ENCODE assay signal across 8 cellular contexts in the genomic region with DNA sequence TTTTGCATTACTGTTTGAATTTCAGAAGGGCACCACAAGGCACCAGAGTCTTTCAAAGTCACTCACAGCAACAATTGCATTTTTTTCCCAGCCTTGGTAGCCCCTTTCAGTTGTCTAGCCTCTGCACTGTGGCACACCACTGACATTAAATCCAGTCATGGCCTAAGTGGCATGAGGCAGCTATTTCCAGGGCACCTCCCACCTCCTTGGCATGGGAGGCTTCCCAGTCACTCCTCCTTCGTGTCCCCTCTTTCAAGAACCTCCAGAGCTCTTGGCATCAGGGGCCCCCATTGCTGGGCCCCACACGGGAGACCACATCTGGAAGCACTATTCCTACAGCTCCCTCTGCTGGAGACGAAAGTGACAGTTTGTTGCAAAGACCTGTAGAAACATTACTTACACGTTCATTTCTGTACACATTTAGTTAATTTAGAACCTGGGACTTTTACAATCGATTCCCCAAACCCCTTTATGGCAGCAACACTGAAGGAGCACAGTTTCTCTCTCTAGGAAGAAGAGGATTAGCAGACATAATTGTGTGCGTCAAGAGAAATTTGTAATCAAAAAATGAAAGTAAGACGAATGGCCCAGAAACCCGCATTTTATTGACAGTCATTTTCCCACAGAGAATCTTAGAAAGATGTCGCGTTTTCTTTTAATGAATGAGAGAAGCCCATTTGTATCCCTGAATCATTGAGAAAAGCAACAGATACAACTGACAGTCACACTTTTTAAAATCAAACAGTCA. TPM values are rescaled to one million over a fixed set of nuclear protein-coding genes. Genes with fewer than 3 reads are reported as not detected.
A peak's percentile ranks its signal among the peaks of the same experiment; 100 is the strongest.
DNase-seq lines count a peak whose midpoint lies in the region; ATAC-seq and TF ChIP-seq lines count a peak whose summit lies in the region.

No MANE protein-coding gene starts in this region.

- no peak overlapping the region for H3K4me2 ChIP-seq in DND-41 (ENCODE audit: insufficient read depth, low read length)

- H3K4me1 Mint-ChIP-seq in activated naive CD4-positive, alpha-beta T cell treated with anti-CD3 and anti-CD28 coated beads for 36 hours (ENCODE audit: low read depth), result peaks cover 56% of the 10 kb centered on the region

- DNase-seq in DND-41 (peak; percentile 50), HT-29 (ENCODE audit: low spot score) (peak; percentile 60), left lung (no peak)
- DNase-seq in activated naive CD4-positive, alpha-beta T cell treated with anti-CD3 and anti-CD28 coated beads for 36 hours, result peak; percentile 54

- H3K4me3 ChIP-seq in DND-41 (ENCODE audit: low read depth in 1 of 2, low read length in 2 of 2) (no peak overlapping the region), left lung (no peak overlapping the region)

- H3K27me3 ChIP-seq in DND-41 (ENCODE audit: insufficient read depth, low read length, poor library complexity) (no peaks in the 10 kb centered on the region), left lung (peaks cover 8 to 21% of the 10 kb centered on the region in 2 donors)

- H4K20me1 ChIP-seq in DND-41 (ENCODE audit: insufficient read depth, low read length), result peaks cover 70% of the 10 kb centered on the region; the same call in 1 of the 2 replicates

- no peak overlapping the region for H2AFZ ChIP-seq in DND-41 (ENCODE audit: low read depth, low read length)

- TF ChIP-seq CTCF in DND-41 (IDR thresholded peaks at IDR 0.05; ENCODE audit: borderline replicate concordance, extremely low read depth, low read length, poor library complexity, severe bottlenecking) (peak; percentile 67), left lung (IDR thresholded peaks at IDR 0.05) (peak in 1 of 2 donors; percentile 20)

- H3K79me2 ChIP-seq in DND-41 (ENCODE audit: insufficient read depth, low read length), result peaks cover 43% of the 10 kb centered on the region

- no peaks in the 10 kb centered on the region for H3K9me3 ChIP-seq in DND-41 (ENCODE audit: insufficient read depth, low read length, severe bottlenecking)
- H3K9me3 ChIP-seq in left lung, result no peaks in the 10 kb centered on the region

- H3K27ac Mint-ChIP-seq in activated naive CD4-positive, alpha-beta T cell treated with anti-CD3 and anti-CD28 coated beads for 36 hours, result no peak overlapping the region

- H3K36me3 ChIP-seq in DND-41 (ENCODE audit: insufficient read depth, low read length), result peaks cover 60% of the 10 kb centered on the region
- peaks cover 0 to 55% of the 10 kb centered on the region in 2 donors for H3K36me3 ChIP-seq in left lung

- ATAC-seq in DND-41 (ENCODE audit: insufficient read depth, low read depth), result peak; percentile 52
- ATAC-seq in left lung, result peak; percentile 18
- ATAC-seq in GM21528 (IDR thresholded peaks at IDR 0.05; ENCODE audit: low FRiP score, unreplicated experiment), result no peak
- ATAC-seq in GM18502 (IDR thresholded peaks at IDR 0.05; ENCODE audit: poor library complexity, unreplicated experiment), result no peak
- ATAC-seq in HG03354 (IDR thresholded peaks at IDR 0.05; ENCODE audit: poor library complexity, severe bottlenecking, unreplicated experiment), result no peak
- no peak for ATAC-seq in GM21737 (IDR thresholded peaks at IDR 0.05; ENCODE audit: unreplicated experiment)

- intact Hi-C loops in activated naive CD4-positive, alpha-beta T cell treated with anti-CD3 and anti-CD28 coated beads for 36 hours (cut with micrococcal nuclease), result loop anchor here (5.0 kb wide), 1 partner anchor 79 kb away; no protein-coding TSS in a partner anchor
- intact Hi-C loops in left lung (cut with DNase I), result no loop called here

- CTCF ChIA-PET in activated naive CD4-positive, alpha-beta T cell treated with anti-CD3 and anti-CD28 coated beads for 36 hours (lab: Charles Lee), result interaction anchor here (0.9 to 1.4 kb wide), 3 partner anchors 9 to 18 kb away, joined by 3 read pairs; no protein-coding TSS in a partner anchor

- peaks cover 33% of the 10 kb centered on the region for H3K36me3 Mint-ChIP-seq in activated naive CD4-positive, alpha-beta T cell treated with anti-CD3 and anti-CD28 coated beads for 36 hours (ENCODE audit: low read depth)

- H3K27me3 Mint-ChIP-seq in activated naive CD4-positive, alpha-beta T cell treated with anti-CD3 and anti-CD28 coated beads for 36 hours (ENCODE audit: low read depth), result peaks cover 15% of the 10 kb centered on the region

- H3K4me1 ChIP-seq in DND-41 (ENCODE audit: insufficient read depth, low read length) (no peaks in the 10 kb centered on the region), left lung (peaks cover 0 to 13% of the 10 kb centered on the region in 2 donors)

- no peak overlapping the region for H3K9ac ChIP-seq in DND-41 (ENCODE audit: low read depth, low read length)

- no peaks in the 10 kb centered on the region for H3K9me3 Mint-ChIP-seq in activated naive CD4-positive, alpha-beta T cell treated with anti-CD3 and anti-CD28 coated beads for 36 hours

- H3K4me3 Mint-ChIP-seq in activated naive CD4-positive, alpha-beta T cell treated with anti-CD3 and anti-CD28 coated beads for 36 hours, result no peak overlapping the region

- H3K27ac ChIP-seq in DND-41 (ENCODE audit: low read length) (no peak overlapping the region), left lung (no peak overlapping the region)

RNA-seq across cellular contexts. Expression of a gene that starts 5.7 kb away (rescaled TPM):
- 0.18 and 0.25 TPM in 2 replicates for total RNA-seq in HT-29 (2014; rRNA removed; shearing (Covaris generic))
- total RNA-seq in activated naive CD4-positive, alpha-beta T cell treated with anti-CD3 and anti-CD28 coated beads for 36 hours, result under 1 TPM; 0.27 to 0.45 TPM
- under 1 TPM; 0.03 to 0.13 TPM for total RNA-seq in left lung

RNA-seq across cellular contexts. Expression of a gene that starts 13.6 kb away (rescaled TPM):
- 119 and 132 TPM in 2 replicates for total RNA-seq in HT-29 (2014; rRNA removed; shearing (Covaris generic))
- total RNA-seq in activated naive CD4-positive, alpha-beta T cell treated with anti-CD3 and anti-CD28 coated beads for 36 hours, result 100 to 1,000 TPM; 507 to 553 TPM
- 100 to 1,000 TPM; 265 to 324 TPM for total RNA-seq in left lung

RNA-seq across cellular contexts. Expression of a gene that starts 20.1 kb away (rescaled TPM):
- total RNA-seq in HT-29 (2014; rRNA removed; shearing (Covaris generic)), result 21.4 and 22.7 TPM in 2 replicates
- total RNA-seq in activated naive CD4-positive, alpha-beta T cell treated with anti-CD3 and anti-CD28 coated beads for 36 hours, result 1 to 10 TPM; 3.2 to 4.1 TPM
- 10 to 100 TPM; 11.9 to 12.6 TPM for total RNA-seq in left lung

RNA-seq across cellular contexts. Expression of a gene that starts 50.0 kb away (rescaled TPM):
- 95.3 and 95.5 TPM in 2 replicates for total RNA-seq in HT-29 (2014; rRNA removed; shearing (Covaris generic))
- total RNA-seq in activated naive CD4-positive, alpha-beta T cell treated with anti-CD3 and anti-CD28 coated beads for 36 hours, result 10 to 100 TPM; 31.3 to 33.2 TPM
- 10 to 100 TPM; 70.0 to 84.1 TPM for total RNA-seq in left lung

RNA-seq across cellular contexts. Expression of a gene that starts 58.2 kb away (rescaled TPM):
- total RNA-seq in HT-29 (2014; rRNA removed; shearing (Covaris generic)), result not detected in 2 replicates
- total RNA-seq in activated naive CD4-positive, alpha-beta T cell treated with anti-CD3 and anti-CD28 coated beads for 36 hours, result not detected
- not detected for total RNA-seq in left lung

Comparison
In these comparisons a context has a peak if more than half of its experiments do, and no peak if none do; other contexts are left out.
1. ATAC-seq: peak in DND-41 (single experiment) and left lung (single experiment); none in GM21528 (single experiment), GM18502 (single experiment), HG03354 (single experiment) and GM21737 (single experiment).
2. DNase-seq: peak in DND-41 (single experiment), HT-29 (single experiment) and activated naive CD4-positive, alpha-beta T cell treated with anti-CD3 and anti-CD28 coated beads for 36 hours (single experiment); none in left lung (0 of 2).